ENCODE assay signal across 19 cellular contexts in the genomic region with DNA sequence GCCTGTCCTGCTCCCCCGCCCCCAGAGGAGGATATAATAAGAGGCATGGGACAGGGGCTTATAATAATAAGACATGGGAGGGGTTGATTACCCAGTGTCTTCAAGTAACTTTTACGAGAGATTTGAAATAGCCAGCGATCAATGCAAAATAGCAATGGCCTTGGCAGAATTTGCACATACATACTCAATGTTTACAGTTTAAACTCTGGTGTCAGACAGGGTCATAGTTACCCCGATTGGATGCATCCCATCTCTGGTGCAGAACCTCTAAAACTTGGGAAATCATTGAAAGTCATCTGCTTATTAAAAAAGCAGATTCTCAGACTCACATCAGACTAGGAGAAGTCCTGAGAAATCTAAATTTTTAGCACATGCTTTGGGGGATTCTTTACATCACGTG.
"Had no signal": no experiment of that assay in that cellular context is flagged by ENCODE, and none has a peak within 500 bp of the region (broad histone marks: within the 10 kb centered on the region; RNA-seq: fewer than 3 reads in every experiment).

No MANE protein-coding gene starts in this region.

- H3K4me3 Mint-ChIP-seq: endodermal cell; naive thymus-derived CD8-positive, alpha-beta T cell; neural crest cell; stimulated activated effector memory CD8-positive, alpha-beta T cell treated with anti-CD3 and anti-CD28 coated beads, Interleukin-12 subunit alpha, Interleukin-12 subunit beta, amount 100 ng/mL, for 72 hours; stimulated activated naive CD8-positive, alpha-beta T cell treated with anti-CD3 and anti-CD28 coated beads, Interleukin-15, Interleukin-2, amounts not matched to agents 100 ng/mL and 50 ng/mL, for 24 hours had no signal

- H3K27me3 ChIP-seq: heart left ventricle, testis, transverse colon had no signal

- H3K9me3 Mint-ChIP-seq: endodermal cell; naive thymus-derived CD8-positive, alpha-beta T cell; neural crest cell; stimulated activated effector memory CD8-positive, alpha-beta T cell treated with anti-CD3 and anti-CD28 coated beads, Interleukin-12 subunit alpha, Interleukin-12 subunit beta, amount 100 ng/mL, for 72 hours; stimulated activated naive CD8-positive, alpha-beta T cell treated with anti-CD3 and anti-CD28 coated beads, Interleukin-15, Interleukin-2, amounts not matched to agents 100 ng/mL and 50 ng/mL, for 24 hours had no signal

- H3K27me3 Mint-ChIP-seq: naive thymus-derived CD8-positive, alpha-beta T cell; stimulated activated naive CD8-positive, alpha-beta T cell treated with anti-CD3 and anti-CD28 coated beads, Interleukin-15, Interleukin-2, amounts not matched to agents 100 ng/mL and 50 ng/mL, for 24 hours had no signal

- H3K4me1 ChIP-seq: testis had no signal

- H3K36me3 ChIP-seq: heart left ventricle, transverse colon had no signal

- DNase-seq: effector CD4-positive, alpha-beta T cell; endodermal cell; erythroblast; foreskin melanocyte; heart left ventricle; hippocampal formation; kidney glomerular epithelial cell; mucosa of descending colon; naive thymus-derived CD8-positive, alpha-beta T cell; posterior cingulate gyrus; right cardiac atrium; stimulated activated CD4-positive, alpha-beta T cell treated with anti-CD3 and anti-CD28 coated beads, Interleukin-4, amount 100 ng/mL, for 1 hour; stimulated activated CD8-positive, alpha-beta memory T cell treated with anti-CD3 and anti-CD28 coated beads, Interleukin-4, amount 100 ng/mL, for 48 hours; testis; transverse colon had no signal

- H3K4me3 ChIP-seq: coronary artery, heart left ventricle, mucosa of descending colon, testis, transverse colon had no signal

- H3K36me3 Mint-ChIP-seq: stimulated activated effector memory CD8-positive, alpha-beta T cell treated with anti-CD3 and anti-CD28 coated beads, Interleukin-12 subunit alpha, Interleukin-12 subunit beta, amount 100 ng/mL, for 72 hours had no signal

- H3K27ac ChIP-seq: coronary artery, testis had no signal

- H3K27ac Mint-ChIP-seq: endodermal cell; stimulated activated effector memory CD8-positive, alpha-beta T cell treated with anti-CD3 and anti-CD28 coated beads, Interleukin-12 subunit alpha, Interleukin-12 subunit beta, amount 100 ng/mL, for 72 hours; stimulated activated naive CD8-positive, alpha-beta T cell treated with anti-CD3 and anti-CD28 coated beads, Interleukin-15, Interleukin-2, amounts not matched to agents 100 ng/mL and 50 ng/mL, for 24 hours had no signal

- H3K9me3 ChIP-seq: heart left ventricle, mucosa of descending colon, testis, transverse colon had no signal

- ATAC-seq: mucosa of descending colon; naive thymus-derived CD8-positive, alpha-beta T cell; right cardiac atrium; stimulated activated effector memory CD8-positive, alpha-beta T cell treated with anti-CD3 and anti-CD28 coated beads, Interleukin-12 subunit alpha, Interleukin-12 subunit beta, amount 100 ng/mL, for 72 hours had no signal
